In the genomic region with DNA sequence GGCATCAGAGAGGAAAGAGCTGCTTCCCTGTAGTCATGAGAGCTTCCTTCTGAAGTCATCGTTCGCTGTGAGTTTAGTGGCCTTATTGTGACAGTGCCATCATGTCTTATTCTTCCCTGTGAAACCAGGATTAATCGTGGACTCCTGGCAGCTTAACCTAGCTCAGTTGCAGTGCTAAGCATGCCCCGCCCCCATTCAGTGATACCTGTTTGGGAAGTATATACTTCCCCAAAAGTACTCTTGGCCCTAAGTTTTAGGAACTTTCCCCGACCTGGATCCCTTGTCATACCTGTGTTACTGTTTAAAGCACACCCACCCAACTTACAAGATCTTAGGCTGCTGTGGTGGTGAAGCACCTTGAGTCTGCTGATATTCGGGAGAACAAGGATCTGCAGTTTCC, we compare ENCODE assay signal across 24 cellular contexts. TPM values are rescaled to one million over a fixed set of nuclear protein-coding genes. Genes with fewer than 3 reads are reported as not detected.
DNase-seq lines count a peak whose midpoint lies in the region; ATAC-seq, FAIRE-seq and TF ChIP-seq lines count a peak whose summit lies in the region.
"Had no signal": no experiment of that assay in that cellular context is flagged by ENCODE, and none has a peak within 500 bp of the region (broad histone marks: within the 10 kb centered on the region; RNA-seq: fewer than 3 reads in every experiment).

No MANE protein-coding gene starts in this region.

- ATAC-seq in stimulated activated memory B cell treated with anti-CD40 and anti-IgM and Interleukin-4, amounts not matched to agents 10 μg/mL and 1 μg/mL and 100 μg/mL, for 72 hours, result no peak
- ATAC-seq: GM23338, K562, PC-3 had no signal

- TF ChIP-seq POLR2A in GM12892 (IDR thresholded peaks at IDR 0.05; ENCODE audit: low read depth, low read length), result no peak

- no peaks in the 10 kb centered on the region for H3K9me3 Mint-ChIP-seq in activated CD4-positive, alpha-beta memory T cell treated with anti-CD3 and anti-CD28 coated beads, Interleukin-2, amount 10 ng/mL, durations not matched to agents 7 days and 5 days
- no peaks in the 10 kb centered on the region for H3K9me3 Mint-ChIP-seq in activated CD4-positive, alpha-beta memory T cell treated with anti-CD3 and anti-CD28 coated beads for 36 hours
- H3K9me3 Mint-ChIP-seq in dendritic cell treated with granulocyte-macrophage colony-stimulating factor and Interleukin-4, amounts not matched to agents 40 ng/mL and 50 ng/mL, for 4 days, result no peaks in the 10 kb centered on the region
- H3K9me3 Mint-ChIP-seq in stimulated activated memory B cell treated with anti-CD40 and anti-IgM and Interleukin-4, amounts not matched to agents 10 μg/mL and 1 μg/mL and 100 μg/mL, for 72 hours, result no peaks in the 10 kb centered on the region
- H3K9me3 Mint-ChIP-seq in activated naive CD4-positive, alpha-beta T cell treated with anti-CD3 and anti-CD28 coated beads, Interleukin-2, amount 10 ng/mL, durations not matched to agents 7 days and 5 days, result no peaks in the 10 kb centered on the region
- H3K9me3 Mint-ChIP-seq: CD4-positive, alpha-beta T cell; GM23338 had no signal

- H3K4me1 Mint-ChIP-seq in activated CD4-positive, alpha-beta memory T cell treated with anti-CD3 and anti-CD28 coated beads, Interleukin-2, amount 10 ng/mL, durations not matched to agents 7 days and 5 days, result peaks cover 57% of the 10 kb centered on the region
- peaks cover 62% of the 10 kb centered on the region for H3K4me1 Mint-ChIP-seq in activated CD4-positive, alpha-beta memory T cell treated with anti-CD3 and anti-CD28 coated beads for 36 hours (ENCODE audit: low read depth)
- H3K4me1 Mint-ChIP-seq in dendritic cell treated with granulocyte-macrophage colony-stimulating factor and Interleukin-4, amounts not matched to agents 40 ng/mL and 50 ng/mL, for 4 days (ENCODE audit: low read depth), result peaks cover 93% of the 10 kb centered on the region
- peaks cover 81% of the 10 kb centered on the region for H3K4me1 Mint-ChIP-seq in stimulated activated memory B cell treated with anti-CD40 and anti-IgM and Interleukin-4, amounts not matched to agents 10 μg/mL and 1 μg/mL and 100 μg/mL, for 72 hours
- H3K4me1 Mint-ChIP-seq in activated naive CD4-positive, alpha-beta T cell treated with anti-CD3 and anti-CD28 coated beads, Interleukin-2, amount 10 ng/mL, durations not matched to agents 7 days and 5 days, result peaks cover 18% of the 10 kb centered on the region

- no peaks in the 10 kb centered on the region for H3K36me3 Mint-ChIP-seq in activated CD4-positive, alpha-beta memory T cell treated with anti-CD3 and anti-CD28 coated beads, Interleukin-2, amount 10 ng/mL, durations not matched to agents 7 days and 5 days (ENCODE audit: low read depth)
- no peaks in the 10 kb centered on the region for H3K36me3 Mint-ChIP-seq in activated CD4-positive, alpha-beta memory T cell treated with anti-CD3 and anti-CD28 coated beads for 36 hours
- H3K36me3 Mint-ChIP-seq in dendritic cell treated with granulocyte-macrophage colony-stimulating factor and Interleukin-4, amounts not matched to agents 40 ng/mL and 50 ng/mL, for 4 days (ENCODE audit: low read depth), result no peaks in the 10 kb centered on the region
- H3K36me3 Mint-ChIP-seq in stimulated activated memory B cell treated with anti-CD40 and anti-IgM and Interleukin-4, amounts not matched to agents 10 μg/mL and 1 μg/mL and 100 μg/mL, for 72 hours, result no peaks in the 10 kb centered on the region
- H3K36me3 Mint-ChIP-seq in activated naive CD4-positive, alpha-beta T cell treated with anti-CD3 and anti-CD28 coated beads, Interleukin-2, amount 10 ng/mL, durations not matched to agents 7 days and 5 days, result no peaks in the 10 kb centered on the region

- POLR2A ChIA-PET in activated CD4-positive, alpha-beta memory T cell treated with anti-CD3 and anti-CD28 coated beads, Interleukin-2, amount 10 ng/mL, durations not matched to agents 7 days and 5 days (lab: Charles Lee), result no interaction called here
- POLR2A ChIA-PET in activated CD4-positive, alpha-beta memory T cell treated with anti-CD3 and anti-CD28 coated beads for 36 hours (lab: Charles Lee), result no interaction called here

- no peaks in the 10 kb centered on the region for H3K27me3 Mint-ChIP-seq in activated CD4-positive, alpha-beta memory T cell treated with anti-CD3 and anti-CD28 coated beads, Interleukin-2, amount 10 ng/mL, durations not matched to agents 7 days and 5 days
- H3K27me3 Mint-ChIP-seq in activated CD4-positive, alpha-beta memory T cell treated with anti-CD3 and anti-CD28 coated beads for 36 hours, result peaks cover 7% of the 10 kb centered on the region
- peaks cover 2% of the 10 kb centered on the region for H3K27me3 Mint-ChIP-seq in dendritic cell treated with granulocyte-macrophage colony-stimulating factor and Interleukin-4, amounts not matched to agents 40 ng/mL and 50 ng/mL, for 4 days
- H3K27me3 Mint-ChIP-seq in stimulated activated memory B cell treated with anti-CD40 and anti-IgM and Interleukin-4, amounts not matched to agents 10 μg/mL and 1 μg/mL and 100 μg/mL, for 72 hours, result no peaks in the 10 kb centered on the region
- peaks cover 8% of the 10 kb centered on the region for H3K27me3 Mint-ChIP-seq in activated naive CD4-positive, alpha-beta T cell treated with anti-CD3 and anti-CD28 coated beads, Interleukin-2, amount 10 ng/mL, durations not matched to agents 7 days and 5 days
- H3K27me3 Mint-ChIP-seq: CD4-positive, alpha-beta T cell had no signal

- no peak for FAIRE-seq in GM12892 (lab: Jason Lieb, UNC)
- FAIRE-seq: A204.1, K562 had no signal

- no peak overlapping the region for H3K4me3 Mint-ChIP-seq in activated CD4-positive, alpha-beta memory T cell treated with anti-CD3 and anti-CD28 coated beads, Interleukin-2, amount 10 ng/mL, durations not matched to agents 7 days and 5 days
- no peak overlapping the region for H3K4me3 Mint-ChIP-seq in activated CD4-positive, alpha-beta memory T cell treated with anti-CD3 and anti-CD28 coated beads for 36 hours
- no peak overlapping the region for H3K4me3 Mint-ChIP-seq in dendritic cell treated with granulocyte-macrophage colony-stimulating factor and Interleukin-4, amounts not matched to agents 40 ng/mL and 50 ng/mL, for 4 days
- H3K4me3 Mint-ChIP-seq in stimulated activated memory B cell treated with anti-CD40 and anti-IgM and Interleukin-4, amounts not matched to agents 10 μg/mL and 1 μg/mL and 100 μg/mL, for 72 hours, result no peak overlapping the region
- H3K4me3 Mint-ChIP-seq in activated naive CD4-positive, alpha-beta T cell treated with anti-CD3 and anti-CD28 coated beads, Interleukin-2, amount 10 ng/mL, durations not matched to agents 7 days and 5 days, result no peak overlapping the region
- H3K4me3 Mint-ChIP-seq: CD4-positive, alpha-beta T cell; GM23338 had no signal

- H3K27ac Mint-ChIP-seq in activated CD4-positive, alpha-beta memory T cell treated with anti-CD3 and anti-CD28 coated beads, Interleukin-2, amount 10 ng/mL, durations not matched to agents 7 days and 5 days, result peak overlapping the region; percentile 19
- no peak overlapping the region for H3K27ac Mint-ChIP-seq in activated CD4-positive, alpha-beta memory T cell treated with anti-CD3 and anti-CD28 coated beads for 36 hours
- H3K27ac Mint-ChIP-seq in dendritic cell treated with granulocyte-macrophage colony-stimulating factor and Interleukin-4, amounts not matched to agents 40 ng/mL and 50 ng/mL, for 4 days, result peak overlapping the region; percentile 95
- H3K27ac Mint-ChIP-seq in stimulated activated memory B cell treated with anti-CD40 and anti-IgM and Interleukin-4, amounts not matched to agents 10 μg/mL and 1 μg/mL and 100 μg/mL, for 72 hours, result peak overlapping the region; percentile 98
- H3K27ac Mint-ChIP-seq in activated naive CD4-positive, alpha-beta T cell treated with anti-CD3 and anti-CD28 coated beads, Interleukin-2, amount 10 ng/mL, durations not matched to agents 7 days and 5 days, result no peak overlapping the region
- H3K27ac Mint-ChIP-seq: CD4-positive, alpha-beta T cell; GM23338 had no signal

- CTCF ChIA-PET in activated CD4-positive, alpha-beta memory T cell treated with anti-CD3 and anti-CD28 coated beads, Interleukin-2, amount 10 ng/mL, durations not matched to agents 7 days and 5 days (lab: Charles Lee), result interaction anchor here (0.9 kb wide), 1 partner anchor 15 kb away, joined by 4 read pairs; no protein-coding TSS in a partner anchor
- CTCF ChIA-PET in activated CD4-positive, alpha-beta memory T cell treated with anti-CD3 and anti-CD28 coated beads for 36 hours (lab: Charles Lee), result interaction anchor here (1.1 kb wide), 1 partner anchor 15 kb away, joined by 3 read pairs; no protein-coding TSS in a partner anchor
- CTCF ChIA-PET in activated naive CD4-positive, alpha-beta T cell treated with anti-CD3 and anti-CD28 coated beads, Interleukin-2, amount 10 ng/mL, durations not matched to agents 7 days and 5 days (lab: Charles Lee), result interaction anchor here (1.7 kb wide), 1 partner anchor 55 kb away, joined by 6 read pairs; no protein-coding TSS in a partner anchor

- no peak for DNase-seq in activated CD4-positive, alpha-beta memory T cell treated with anti-CD3 and anti-CD28 coated beads, Interleukin-2, amount 10 ng/mL, durations not matched to agents 7 days and 5 days
- DNase-seq in activated CD4-positive, alpha-beta memory T cell treated with anti-CD3 and anti-CD28 coated beads for 36 hours, result no peak
- DNase-seq in CD1c-positive myeloid dendritic cell (ENCODE audit: extremely low spot score) (peak; percentile 41), GM12892 (ENCODE audit: insufficient read length) (no peak)
- DNase-seq in activated naive CD4-positive, alpha-beta T cell treated with anti-CD3 and anti-CD28 coated beads, Interleukin-2, amount 10 ng/mL, durations not matched to agents 7 days and 5 days, result no peak
- DNase-seq: BE2C; Caco-2; CD4-positive, alpha-beta T cell; DMS 273 treated with DMSO at 0.1 percent for 48 hours; MM.1S; NCI-H1048; NCI-H1417 treated with DMSO at 0.1 percent for 48 hours; NCI-H187; NCI-H446; NCI-H526; PC-3; RPMI8226; SHP77 treated with DMSO at 0.1 percent for 48 hours had no signal

- intact Hi-C loops in activated CD4-positive, alpha-beta memory T cell treated with anti-CD3 and anti-CD28 coated beads for 36 hours (cut with micrococcal nuclease), result loop anchor here (5.0 kb wide), 1 partner anchor 371 kb away; no protein-coding TSS in a partner anchor
- intact Hi-C loops in dendritic cell treated with granulocyte-macrophage colony-stimulating factor and Interleukin-4, amounts not matched to agents 40 ng/mL and 50 ng/mL, for 4 days (cut with micrococcal nuclease), result loop anchor here (5.0 kb wide), 2 partner anchors 96 to 111 kb away; a partner anchor contains a TSS

RNA-seq across cellular contexts. Expression of a gene that starts 32.1 kb away (rescaled TPM):
- total RNA-seq in activated CD4-positive, alpha-beta memory T cell treated with anti-CD3 and anti-CD28 coated beads, Interleukin-2, amount 10 ng/mL, durations not matched to agents 7 days and 5 days, result not detected
- total RNA-seq in activated CD4-positive, alpha-beta memory T cell treated with anti-CD3 and anti-CD28 coated beads for 36 hours, result under 1 TPM; 0.36 to 0.50 TPM
- polyA plus RNA-seq in GM12892 (2012; ENCODE audit: missing spikeins), result not detected
- total RNA-seq: CD4-positive, alpha-beta T cell; G401 had no signal

Comparison
In these comparisons a context has a peak if more than half of its experiments do, and no peak if none do; other contexts are left out.
1. H3K27ac Mint-ChIP-seq: peak in activated CD4-positive, alpha-beta memory T cell treated with anti-CD3 and anti-CD28 coated beads, Interleukin-2, amount 10 ng/mL, durations not matched to agents 7 days and 5 days (single experiment), dendritic cell treated with granulocyte-macrophage colony-stimulating factor and Interleukin-4, amounts not matched to agents 40 ng/mL and 50 ng/mL, for 4 days (single experiment) and stimulated activated memory B cell treated with anti-CD40 and anti-IgM and Interleukin-4, amounts not matched to agents 10 μg/mL and 1 μg/mL and 100 μg/mL, for 72 hours (single experiment); none in activated CD4-positive, alpha-beta memory T cell treated with anti-CD3 and anti-CD28 coated beads for 36 hours (single experiment) and activated naive CD4-positive, alpha-beta T cell treated with anti-CD3 and anti-CD28 coated beads, Interleukin-2, amount 10 ng/mL, durations not matched to agents 7 days and 5 days (single experiment).